Comparison of ENCODE assay signal across 1 cellular context in the genomic region with DNA sequence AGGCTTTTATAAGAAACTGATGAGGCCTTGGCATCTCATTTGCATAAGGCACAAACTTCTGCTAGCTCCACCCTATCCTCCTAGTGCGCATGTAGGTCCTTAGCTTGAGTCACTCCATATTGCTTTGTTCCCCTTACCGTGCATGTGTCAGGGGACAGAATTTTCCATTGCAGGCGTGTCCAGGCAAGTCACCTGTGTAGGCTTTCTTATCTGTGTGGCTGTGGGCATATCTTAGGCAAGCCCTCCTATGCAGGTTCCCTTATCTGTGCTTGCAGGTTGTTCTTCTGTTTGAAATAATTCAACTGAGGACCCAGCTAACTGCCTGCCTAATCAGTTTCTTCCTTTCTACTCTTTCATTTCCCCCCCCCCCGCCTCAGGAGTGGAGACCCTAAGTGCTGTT.
TF ChIP-seq lines count a peak whose summit lies in the region.

No MANE protein-coding gene starts in this region.

TF ChIP-seq in K562, 482 proteins besides CTCF, POLR2A, EP300 and RAD21 (continued from another document and continues in another):
- TF ChIP-seq SMC3 (conservative IDR thresholded peaks at IDR 0.05; ENCODE audit: insufficient read depth, low read depth, low read length) (no peak), ZFPM2 (CRISPR knock-in tag; IDR thresholded peaks at IDR 0.05) (no peak), ZEB2 (IDR thresholded peaks at IDR 0.05) (peak; percentile 72), NR3C1 (CRISPR knock-in tag; IDR thresholded peaks at IDR 0.05) (no peak), POLR2G (IDR thresholded peaks at IDR 0.05; ENCODE audit: low read depth, low read length) (no peak), MITF (IDR thresholded peaks at IDR 0.05) (no peak), ARHGAP35 (IDR thresholded peaks at IDR 0.05; ENCODE audit: partially characterized antibody) (no peak), ZNF253 (CRISPR knock-in tag; conservative IDR thresholded peaks at IDR 0.05) (no peak), ARID1B (IDR thresholded peaks at IDR 0.05) (peak; percentile 82), RBBP5 (IDR thresholded peaks at IDR 0.05; ENCODE audit: borderline replicate concordance, insufficient read depth, low read length, poor library complexity, severe bottlenecking) (no peak), HMG20A (CRISPR knock-in tag; conservative IDR thresholded peaks at IDR 0.05) (no peak), MEIS2 (IDR thresholded peaks at IDR 0.05; ENCODE audit: partially characterized antibody) (no peak), KDM1A (IDR thresholded peaks at IDR 0.05) (no peak), IRF9 (tag; IDR thresholded peaks at IDR 0.05) (0 out of 2 replicates have a peak, but pooled peaks have one; percentile 25), HLTF (IDR thresholded peaks at IDR 0.05) (0 out of 2 replicates have a peak, but pooled peaks have one; percentile 37), NR1H2 (CRISPR knock-in tag; IDR thresholded peaks at IDR 0.05) (no peak), ZNF224 (CRISPR knock-in tag; IDR thresholded peaks at IDR 0.05) (no peak), RBM14 (IDR thresholded peaks at IDR 0.05; ENCODE audit: borderline replicate concordance, insufficient read depth, low read depth, low read length) (no peak), YY1 (IDR thresholded peaks at IDR 0.05; ENCODE audit: borderline replicate concordance in 1 of 3, control insufficient read depth in 1 of 3, extremely low read depth in 1 of 3, insufficient read depth in 3 of 3, insufficient read length in 1 of 3, insufficient replicate concordance in 2 of 3, low read depth in 1 of 3, low read length in 2 of 3) (no peak), ZNF174 (CRISPR knock-in tag; IDR thresholded peaks at IDR 0.05) (no peak), CC2D1A (IDR thresholded peaks at IDR 0.05) (no peak), TAL1 (IDR thresholded peaks at IDR 0.05) (peak; percentile 86), RCOR1 (IDR thresholded peaks at IDR 0.05; ENCODE audit: borderline replicate concordance in 1 of 2, low read depth in 2 of 2, low read length in 2 of 2) (0 out of 4 replicates have a peak, but pooled peaks of 1 of the 2 experiments have one; percentile 20), EP400 (IDR thresholded peaks at IDR 0.05) (no peak), LARP7 (IDR thresholded peaks at IDR 0.05) (no peak), ZNF76 (CRISPR knock-in tag; IDR thresholded peaks at IDR 0.05; ENCODE audit: borderline replicate concordance) (no peak), HNRNPK (IDR thresholded peaks at IDR 0.05; ENCODE audit: low read depth, low read length, poor library complexity, severe bottlenecking) (no peak), HINFP (tag; conservative IDR thresholded peaks at IDR 0.05; ENCODE audit: low read depth) (peak; percentile 69), CBX3 (IDR thresholded peaks at IDR 0.05; ENCODE audit: borderline replicate concordance in 1 of 2, low read length in 2 of 2) (peak in 1 of 2 experiments; percentile 85; a peak in 2 of 3 replicates)
- TF ChIP-seq, protein P1, sequence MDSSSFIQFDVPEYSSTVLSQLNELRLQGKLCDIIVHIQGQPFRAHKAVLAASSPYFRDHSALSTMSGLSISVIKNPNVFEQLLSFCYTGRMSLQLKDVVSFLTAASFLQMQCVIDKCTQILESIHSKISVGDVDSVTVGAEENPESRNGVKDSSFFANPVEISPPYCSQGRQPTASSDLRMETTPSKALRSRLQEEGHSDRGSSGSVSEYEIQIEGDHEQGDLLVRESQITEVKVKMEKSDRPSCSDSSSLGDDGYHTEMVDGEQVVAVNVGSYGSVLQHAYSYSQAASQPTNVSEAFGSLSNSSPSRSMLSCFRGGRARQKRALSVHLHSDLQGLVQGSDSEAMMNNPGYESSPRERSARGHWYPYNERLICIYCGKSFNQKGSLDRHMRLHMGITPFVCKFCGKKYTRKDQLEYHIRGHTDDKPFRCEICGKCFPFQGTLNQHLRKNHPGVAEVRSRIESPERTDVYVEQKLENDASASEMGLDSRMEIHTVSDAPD (CRISPR knock-in tag; IDR thresholded peaks at IDR 0.05) = 0 out of 2 replicates have a peak, but pooled peaks have one; percentile 41
- TF ChIP-seq, protein P2, sequence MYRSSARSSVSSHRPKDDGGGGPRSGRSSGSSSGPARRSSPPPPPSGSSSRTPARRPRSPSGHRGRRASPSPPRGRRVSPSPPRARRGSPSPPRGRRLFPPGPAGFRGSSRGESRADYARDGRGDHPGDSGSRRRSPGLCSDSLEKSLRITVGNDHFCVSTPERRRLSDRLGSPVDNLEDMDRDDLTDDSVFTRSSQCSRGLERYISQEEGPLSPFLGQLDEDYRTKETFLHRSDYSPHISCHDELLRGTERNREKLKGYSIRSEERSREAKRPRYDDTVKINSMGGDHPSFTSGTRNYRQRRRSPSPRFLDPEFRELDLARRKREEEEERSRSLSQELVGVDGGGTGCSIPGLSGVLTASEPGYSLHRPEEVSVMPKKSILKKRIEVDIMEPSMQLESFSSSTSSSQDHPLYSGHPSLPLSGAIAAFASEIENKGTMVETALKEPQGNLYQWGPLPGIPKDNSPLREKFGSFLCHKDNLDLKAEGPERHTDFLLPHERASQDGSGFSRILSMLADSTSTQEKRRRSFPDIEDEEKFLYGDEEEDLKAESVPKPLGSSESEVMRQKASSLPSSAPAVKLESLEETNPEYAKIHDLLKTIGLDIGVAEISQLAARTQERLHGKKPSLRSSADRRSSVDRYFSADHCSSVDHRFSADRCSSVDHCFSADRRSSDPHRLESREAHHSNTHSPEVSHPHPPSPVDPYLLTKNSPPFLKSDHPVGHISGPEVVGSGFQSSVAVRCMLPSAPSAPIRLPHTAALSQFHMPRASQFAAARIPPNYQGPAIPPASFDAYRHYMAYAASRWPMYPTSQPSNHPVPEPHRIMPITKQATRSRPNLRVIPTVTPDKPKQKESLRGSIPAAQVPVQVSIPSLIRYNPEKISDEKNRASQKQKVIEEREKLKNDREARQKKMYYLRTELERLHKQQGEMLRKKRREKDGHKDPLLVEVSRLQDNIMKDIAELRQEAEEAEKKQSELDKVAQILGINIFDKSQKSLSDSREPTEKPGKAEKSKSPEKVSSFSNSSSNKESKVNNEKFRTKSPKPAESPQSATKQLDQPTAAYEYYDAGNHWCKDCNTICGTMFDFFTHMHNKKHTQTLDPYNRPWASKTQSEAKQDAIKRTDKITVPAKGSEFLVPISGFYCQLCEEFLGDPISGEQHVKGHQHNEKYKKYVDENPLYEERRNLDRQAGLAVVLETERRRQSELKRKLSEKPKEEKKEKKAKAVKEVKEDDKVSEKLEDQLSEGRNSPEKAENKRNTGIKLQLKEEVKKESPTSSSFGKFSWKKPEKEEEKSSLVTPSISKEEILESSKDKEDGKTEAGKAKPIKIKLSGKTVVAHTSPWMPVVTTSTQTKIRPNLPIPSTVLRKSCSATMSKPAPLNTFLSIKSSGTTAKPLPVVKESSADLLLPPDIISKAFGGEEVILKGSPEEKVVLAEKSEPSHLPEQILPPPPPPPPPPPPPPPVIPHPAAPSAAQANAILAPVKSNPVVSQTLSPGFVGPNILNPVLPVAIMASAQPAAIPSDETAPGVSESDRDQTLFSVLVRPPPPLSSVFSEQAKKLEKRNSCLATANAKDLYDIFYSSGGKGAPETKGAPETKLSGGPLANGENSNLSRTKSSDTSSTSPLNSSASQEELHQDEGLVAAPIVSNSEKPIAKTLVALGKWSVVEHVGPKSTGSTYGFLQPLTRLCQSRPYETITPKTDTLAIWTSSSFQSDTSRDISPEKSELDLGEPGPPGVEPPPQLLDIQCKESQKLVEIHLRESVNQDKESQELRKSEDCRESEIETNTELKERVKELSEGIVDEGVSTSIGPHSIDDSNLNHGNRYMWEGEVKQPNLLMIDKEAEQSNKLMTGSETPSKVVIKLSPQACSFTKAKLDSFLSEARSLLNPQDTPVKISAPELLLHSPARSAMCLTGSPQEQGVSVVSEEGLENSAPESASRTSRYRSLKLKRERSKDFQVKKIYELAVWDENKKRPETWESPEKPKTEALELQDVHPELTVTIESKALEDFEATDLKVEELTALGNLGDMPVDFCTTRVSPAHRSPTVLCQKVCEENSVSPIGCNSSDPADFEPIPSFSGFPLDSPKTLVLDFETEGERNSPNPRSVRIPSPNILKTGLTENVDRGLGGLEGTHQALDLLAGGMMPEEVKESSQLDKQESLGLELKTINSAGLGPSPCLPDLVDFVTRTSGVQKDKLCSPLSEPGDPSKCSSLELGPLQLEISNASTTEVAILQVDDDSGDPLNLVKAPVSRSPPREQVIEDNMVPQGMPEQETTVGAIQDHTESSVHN (IDR thresholded peaks at IDR 0.05; ENCODE audit: borderline replicate concordance in 1 of 2, low read depth in 1 of 2) = no peak
- TF ChIP-seq, protein P3, sequence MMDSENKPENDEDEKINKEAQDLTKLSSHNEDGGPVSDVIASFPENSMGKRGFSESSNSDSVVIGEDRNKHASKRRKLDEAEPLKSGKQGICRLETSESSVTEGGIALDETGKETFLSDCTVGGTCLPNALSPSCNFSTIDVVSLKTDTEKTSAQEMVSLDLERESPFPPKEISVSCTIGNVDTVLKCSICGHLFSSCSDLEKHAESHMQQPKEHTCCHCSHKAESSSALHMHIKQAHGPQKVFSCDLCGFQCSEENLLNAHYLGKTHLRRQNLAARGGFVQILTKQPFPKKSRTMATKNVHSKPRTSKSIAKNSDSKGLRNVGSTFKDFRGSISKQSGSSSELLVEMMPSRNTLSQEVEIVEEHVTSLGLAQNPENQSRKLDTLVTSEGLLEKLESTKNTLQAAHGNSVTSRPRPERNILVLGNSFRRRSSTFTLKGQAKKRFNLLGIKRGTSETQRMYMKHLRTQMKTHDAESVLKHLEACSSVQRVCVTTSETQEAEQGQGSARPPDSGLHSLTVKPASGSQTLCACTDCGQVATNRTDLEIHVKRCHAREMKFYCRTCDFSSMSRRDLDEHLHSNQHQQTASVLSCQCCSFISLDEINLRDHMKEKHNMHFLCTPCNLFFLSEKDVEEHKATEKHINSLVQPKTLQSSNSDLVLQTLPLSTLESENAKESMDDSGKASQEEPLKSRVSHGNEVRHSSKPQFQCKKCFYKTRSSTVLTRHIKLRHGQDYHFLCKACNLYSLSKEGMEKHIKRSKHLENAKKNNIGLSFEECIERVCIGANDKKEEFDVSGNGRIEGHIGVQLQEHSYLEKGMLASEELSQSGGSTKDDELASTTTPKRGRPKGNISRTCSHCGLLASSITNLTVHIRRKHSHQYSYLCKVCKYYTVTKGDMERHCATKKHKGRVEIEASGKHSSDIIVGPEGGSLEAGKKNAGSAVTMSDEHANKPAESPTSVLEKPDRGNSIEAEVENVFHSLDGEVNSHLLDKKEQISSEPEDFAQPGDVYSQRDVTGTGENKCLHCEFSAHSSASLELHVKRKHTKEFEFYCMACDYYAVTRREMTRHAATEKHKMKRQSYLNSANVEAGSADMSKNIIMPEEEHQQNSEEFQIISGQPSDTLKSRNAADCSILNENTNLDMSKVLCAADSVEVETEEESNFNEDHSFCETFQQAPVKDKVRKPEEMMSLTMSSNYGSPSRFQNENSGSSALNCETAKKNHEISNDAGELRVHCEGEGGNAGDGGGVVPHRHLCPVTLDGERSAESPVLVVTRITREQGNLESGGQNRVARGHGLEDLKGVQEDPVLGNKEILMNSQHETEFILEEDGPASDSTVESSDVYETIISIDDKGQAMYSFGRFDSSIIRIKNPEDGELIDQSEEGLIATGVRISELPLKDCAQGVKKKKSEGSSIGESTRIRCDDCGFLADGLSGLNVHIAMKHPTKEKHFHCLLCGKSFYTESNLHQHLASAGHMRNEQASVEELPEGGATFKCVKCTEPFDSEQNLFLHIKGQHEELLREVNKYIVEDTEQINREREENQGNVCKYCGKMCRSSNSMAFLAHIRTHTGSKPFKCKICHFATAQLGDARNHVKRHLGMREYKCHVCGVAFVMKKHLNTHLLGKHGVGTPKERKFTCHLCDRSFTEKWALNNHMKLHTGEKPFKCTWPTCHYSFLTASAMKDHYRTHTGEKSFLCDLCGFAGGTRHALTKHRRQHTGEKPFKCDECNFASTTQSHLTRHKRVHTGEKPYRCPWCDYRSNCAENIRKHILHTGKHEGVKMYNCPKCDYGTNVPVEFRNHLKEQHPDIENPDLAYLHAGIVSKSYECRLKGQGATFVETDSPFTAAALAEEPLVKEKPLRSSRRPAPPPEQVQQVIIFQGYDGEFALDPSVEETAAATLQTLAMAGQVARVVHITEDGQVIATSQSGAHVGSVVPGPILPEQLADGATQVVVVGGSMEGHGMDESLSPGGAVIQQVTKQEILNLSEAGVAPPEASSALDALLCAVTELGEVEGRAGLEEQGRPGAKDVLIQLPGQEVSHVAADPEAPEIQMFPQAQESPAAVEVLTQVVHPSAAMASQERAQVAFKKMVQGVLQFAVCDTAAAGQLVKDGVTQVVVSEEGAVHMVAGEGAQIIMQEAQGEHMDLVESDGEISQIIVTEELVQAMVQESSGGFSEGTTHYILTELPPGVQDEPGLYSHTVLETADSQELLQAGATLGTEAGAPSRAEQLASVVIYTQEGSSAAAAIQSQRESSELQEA (IDR thresholded peaks at IDR 0.05; ENCODE audit: low read depth) = no peak
